28 cellular contexts compared by ENCODE assay signal in the genomic region with DNA sequence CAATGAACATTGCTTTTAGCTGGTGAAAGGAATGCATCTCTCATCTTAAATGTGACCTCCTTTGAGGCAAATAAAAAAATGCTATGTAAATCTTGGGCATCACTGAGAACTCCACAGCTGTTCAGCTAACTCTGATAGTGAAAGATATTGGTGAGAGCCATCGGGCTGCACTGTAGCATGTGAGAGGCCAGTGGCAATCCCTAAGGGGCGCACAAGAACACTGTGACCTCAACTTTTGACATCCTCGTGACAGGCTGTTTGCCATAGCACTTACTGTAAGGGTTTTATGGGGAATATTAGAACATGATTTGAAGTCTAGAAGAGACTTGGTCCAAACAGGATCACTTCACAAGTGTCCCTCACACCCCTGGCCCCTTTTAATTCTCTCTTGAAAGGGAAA.
"Had no signal": no experiment of that assay in that cellular context is flagged by ENCODE, and none has a peak within 500 bp of the region (broad histone marks: within the 10 kb centered on the region; RNA-seq: fewer than 3 reads in every experiment).

No MANE protein-coding gene starts in this region.

- H3K9ac ChIP-seq: neural progenitor cell, parathyroid adenoma had no signal

- H3K27me3 ChIP-seq: neural progenitor cell, neutrophil, spleen, tibial artery, upper lobe of right lung, uterus had no signal

- H3K36me3 ChIP-seq: heart right ventricle, neural progenitor cell, neutrophil, spleen, thoracic aorta, tibial artery, upper lobe of right lung, uterus had no signal

- H3K9me3 ChIP-seq: neutrophil, psoas muscle, thoracic aorta, tibial artery, upper lobe of right lung, uterus had no signal

- H3K4me1 Mint-ChIP-seq: naive B cell; natural killer cell; nephron progenitor cell; neural progenitor cell; stimulated activated effector memory CD8-positive, alpha-beta T cell treated with anti-CD3 and anti-CD28 coated beads, Interleukin-12 subunit alpha, Interleukin-12 subunit beta, amount 100 ng/mL, for 72 hours; stimulated activated naive CD8-positive, alpha-beta T cell treated with anti-CD3 and anti-CD28 coated beads, Interleukin-15, amount 100 ng/mL, for 72 hours had no signal

- H3K9me3 Mint-ChIP-seq: stimulated activated effector memory CD8-positive, alpha-beta T cell treated with anti-CD3 and anti-CD28 coated beads, Interleukin-12 subunit alpha, Interleukin-12 subunit beta, amount 100 ng/mL, for 72 hours had no signal

- H3K36me3 Mint-ChIP-seq: naive B cell; natural killer cell; neural progenitor cell; stimulated activated effector memory CD8-positive, alpha-beta T cell treated with anti-CD3 and anti-CD28 coated beads, Interleukin-12 subunit alpha, Interleukin-12 subunit beta, amount 100 ng/mL, for 72 hours had no signal

- H3K27me3 Mint-ChIP-seq: naive B cell; stimulated activated naive CD8-positive, alpha-beta T cell treated with anti-CD3 and anti-CD28 coated beads, Interleukin-15, amount 100 ng/mL, for 72 hours had no signal

- H3K4me3 ChIP-seq: heart right ventricle, lung, neural progenitor cell, psoas muscle, spleen, thoracic aorta, tibial artery, upper lobe of right lung, uterus had no signal

- H3K4me3 Mint-ChIP-seq: mesothelial cell of epicardium; naive B cell; natural killer cell; nephron progenitor cell; neural progenitor cell; stimulated activated effector memory CD8-positive, alpha-beta T cell treated with anti-CD3 and anti-CD28 coated beads, Interleukin-12 subunit alpha, Interleukin-12 subunit beta, amount 100 ng/mL, for 72 hours; stimulated activated naive CD8-positive, alpha-beta T cell treated with anti-CD3 and anti-CD28 coated beads, Interleukin-15, amount 100 ng/mL, for 72 hours had no signal

- ATAC-seq: left lobe of liver; natural killer cell; psoas muscle; sciatic nerve; stimulated activated effector memory CD8-positive, alpha-beta T cell treated with anti-CD3 and anti-CD28 coated beads, Interleukin-12 subunit alpha, Interleukin-12 subunit beta, amount 100 ng/mL, for 72 hours; stimulated activated naive CD8-positive, alpha-beta T cell treated with anti-CD3 and anti-CD28 coated beads, Interleukin-15, amount 100 ng/mL, for 72 hours; upper lobe of right lung had no signal

- H3K27ac ChIP-seq: neural progenitor cell, neutrophil, parathyroid adenoma, psoas muscle, thoracic aorta, tibial artery, upper lobe of right lung had no signal

- H3K4me1 ChIP-seq: neural progenitor cell, parathyroid adenoma, psoas muscle, spleen, uterus had no signal

- H3K27ac Mint-ChIP-seq: mesothelial cell of epicardium; naive B cell; natural killer cell; nephron progenitor cell; neural progenitor cell; stimulated activated effector memory CD8-positive, alpha-beta T cell treated with anti-CD3 and anti-CD28 coated beads, Interleukin-12 subunit alpha, Interleukin-12 subunit beta, amount 100 ng/mL, for 72 hours; stimulated activated naive CD8-positive, alpha-beta T cell treated with anti-CD3 and anti-CD28 coated beads, Interleukin-15, amount 100 ng/mL, for 72 hours had no signal

- DNase-seq: heart right ventricle; hippocampal formation; kidney glomerular epithelial cell; left cardiac atrium; mesendoderm; naive B cell; natural killer cell; nephron progenitor cell; occipital lobe; small intestine; spleen; stimulated activated CD4-positive, alpha-beta T cell treated with anti-CD3 and anti-CD28 coated beads, Interleukin-4, amount 100 ng/mL, for 24 hours; stimulated activated naive CD4-positive, alpha-beta T cell treated with Interleukin-2 at 50 U/mL for 16 hours; stimulated activated naive CD8-positive, alpha-beta T cell treated with anti-CD3 and anti-CD28 coated beads, Interleukin-15, amount 100 ng/mL, for 72 hours; tibial artery; trophoblast cell; upper lobe of right lung; uterus had no signal
